Comparison of ENCODE assay signal across 8 cellular contexts in the genomic region with DNA sequence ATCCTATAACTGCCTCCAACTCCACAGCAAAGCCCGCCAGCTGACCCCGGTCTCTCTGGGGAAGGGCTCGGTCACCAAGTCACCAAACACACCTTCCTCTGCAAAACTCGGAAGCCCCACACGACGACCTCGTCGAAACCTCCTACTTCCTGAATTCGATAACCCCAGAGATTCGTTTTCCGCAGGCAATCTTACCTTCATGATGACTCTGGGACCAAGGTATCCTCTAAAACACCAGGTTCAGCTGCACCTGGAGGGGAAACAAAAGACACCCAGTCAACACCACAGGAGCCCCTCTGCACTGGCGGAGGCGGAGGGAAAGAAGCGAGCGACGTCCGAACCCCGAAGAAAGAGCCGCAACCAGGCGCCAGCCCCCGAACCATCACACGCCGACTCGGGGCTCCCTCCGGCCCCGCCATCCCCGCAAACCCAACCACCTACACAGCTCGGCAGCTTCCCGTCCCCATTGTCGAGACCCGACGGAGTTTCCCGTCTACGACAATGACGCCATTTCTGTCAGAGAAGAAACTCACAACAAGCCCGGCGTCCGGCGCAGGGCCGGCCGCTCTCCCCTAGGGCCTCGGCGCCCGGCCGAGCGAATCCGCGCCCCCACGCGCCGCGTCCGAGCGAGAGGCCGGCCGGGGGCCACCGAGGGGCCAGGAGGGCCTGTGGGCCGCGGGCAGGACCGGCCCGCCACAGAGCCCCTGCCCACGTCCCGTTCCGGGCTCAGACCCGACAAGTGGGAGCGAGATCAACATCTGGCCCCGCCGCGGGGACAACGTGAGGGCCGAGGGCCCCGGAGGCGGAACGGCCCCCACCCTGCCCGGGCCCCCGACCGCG. TPM values are rescaled to one million over a fixed set of nuclear protein-coding genes. Genes with fewer than 3 reads are reported as not detected.
DNase-seq lines count a peak whose midpoint lies in the region; ATAC-seq, FAIRE-seq and TF ChIP-seq lines count a peak whose summit lies in the region.

No MANE protein-coding gene starts in this region.

- no peak for ATAC-seq in activated CD4-positive, alpha-beta T cell treated with anti-CD3 and anti-CD28 coated beads for 36 hours
- ATAC-seq in HepG2, result peak; percentile 5

- H4K20me1 ChIP-seq in HepG2 (ENCODE audit: insufficient read depth, low read length), result peaks cover 37% of the 10 kb centered on the region

- no peak for TF ChIP-seq EP300 in HepG2 (IDR thresholded peaks at IDR 0.05; ENCODE audit: low read depth in 2 of 2, low read length in 2 of 2)
- no peak for TF ChIP-seq EP300 in HepG2 (CRISPR knock-in tag; IDR thresholded peaks at IDR 0.05; ENCODE audit: borderline replicate concordance)

- no peaks in the 10 kb centered on the region; a peak in 1 of 5 replicates for H3K27me3 ChIP-seq in HepG2 (ENCODE audit: control insufficient read depth in 1 of 2, insufficient read depth in 2 of 2, low read length in 2 of 2)

- in situ Hi-C loops in HepG2 (cut with HindIII; ENCODE audit: extremely low pct_ligation_motif_present, low pct_unique_long_range_greater_than_20kb) (loop anchor here (10.0 kb wide), 1 partner anchor 72 kb away; no protein-coding TSS in a partner anchor), G401 (cut with HindIII; ENCODE audit: low sequenced_read_pairs) (no loop called here)

- no peak overlapping the region for H2AFZ ChIP-seq in HepG2 (ENCODE audit: low read length)

- H3K79me2 ChIP-seq in HepG2 (ENCODE audit: insufficient read depth, low read length), result peaks cover 90% of the 10 kb centered on the region

- FAIRE-seq in HepG2 (lab: Jason Lieb, UNC), result no peak

- WGBS in HepG2 (ENCODE audit: low lambda C conversion rate), result 1% methylated on average over 11 of the region's 78 CpGs

- CTCF ChIA-PET in activated CD4-positive, alpha-beta T cell treated with anti-CD3 and anti-CD28 coated beads for 36 hours (lab: Charles Lee), result interaction anchor here (0.7 to 1.5 kb wide), 3 partner anchors 9 to 65 kb away, joined by 3 to 5 read pairs (median 3); no protein-coding TSS in a partner anchor
- CTCF ChIA-PET in HepG2 (lab: Yijun Ruan, JAX; ENCODE audit: low intra/inter-chr PET ratio, low total read pairs), result no interaction called here

- peak overlapping the region; percentile 79 for H3K4me3 ChIP-seq in NB4 (ENCODE audit: low read depth, low read length)
- peak overlapping the region; percentile 96 for H3K4me3 ChIP-seq in choroid plexus epithelial cell (ENCODE audit: low read depth, low read length)
- peak overlapping the region; percentile 78 to 92 (median 86) for H3K4me3 ChIP-seq in HepG2 (replicated peaks in 1 of 3; ENCODE audit: insufficient read depth in 1 of 3, low read depth in 2 of 3, low read length in 3 of 3)

- no TSS peak for BruUV-seq in HepG2 (replicated peaks; lab: Mats Ljungman, UMichigan)

- POLR2A ChIA-PET in activated CD4-positive, alpha-beta T cell treated with anti-CD3 and anti-CD28 coated beads for 36 hours (lab: Charles Lee), result interaction anchor here (0.6 to 1.7 kb wide), 4 partner anchors 10 to 177 kb away, joined by 3 to 7 read pairs (median 5); a partner anchor contains a TSS
- POLR2A ChIA-PET in HepG2 (lab: Yijun Ruan, JAX), result interaction anchor here (1.7 kb wide), 1 partner anchor 82 kb away, joined by 5 read pairs; no protein-coding TSS in a partner anchor

- intact Hi-C loops in activated CD4-positive, alpha-beta T cell treated with anti-CD3 and anti-CD28 coated beads for 36 hours (cut with DNase I, micrococcal nuclease), result loop anchor here (5.0 kb wide), 4 partner anchors 90 to 955 kb away; a partner anchor contains a TSS
- intact Hi-C loops in HepG2 (cut with micrococcal nuclease; ENCODE audit: unreplicated experiment), result no loop called here

- DNase-seq in NB4 (ENCODE audit: low read depth) (peak; percentile 76), choroid plexus epithelial cell (ENCODE audit: low read depth) (peak; percentile 22), HepG2 (ENCODE audit: low spot score) (peak; percentile 21), G401 (ENCODE audit: low spot score) (no peak)
- peak; percentile 81 for DNase-seq in activated CD4-positive, alpha-beta T cell treated with anti-CD3 and anti-CD28 coated beads for 36 hours
- DNase-seq in stimulated activated CD4-positive, alpha-beta T cell treated with anti-CD3 and anti-CD28 coated beads, Interleukin-4, amount 100 ng/mL, for 1 hour, result peak; percentile 62

- no peaks in the 10 kb centered on the region for H3K9me3 ChIP-seq in HepG2 (ENCODE audit: low read length)

- H3K36me3 Mint-ChIP-seq in activated CD4-positive, alpha-beta T cell treated with anti-CD3 and anti-CD28 coated beads for 36 hours (ENCODE audit: low read depth), result peaks cover 35% of the 10 kb centered on the region

- peaks cover 47% of the 10 kb centered on the region for H3K4me1 ChIP-seq in HepG2 (ENCODE audit: insufficient read depth, low read length)

- H3K4me3 Mint-ChIP-seq in activated CD4-positive, alpha-beta T cell treated with anti-CD3 and anti-CD28 coated beads for 36 hours, result peak overlapping the region; percentile 91

- H3K27ac Mint-ChIP-seq in activated CD4-positive, alpha-beta T cell treated with anti-CD3 and anti-CD28 coated beads for 36 hours, result peak overlapping the region; percentile 93

- H3K27ac ChIP-seq in 22Rv1, result peak overlapping the region; percentile 97
- peak overlapping the region; percentile 89 for H3K27ac ChIP-seq in HepG2 (ENCODE audit: extremely low read length, insufficient read depth, low read length)

- H3K9me3 Mint-ChIP-seq in activated CD4-positive, alpha-beta T cell treated with anti-CD3 and anti-CD28 coated beads for 36 hours (ENCODE audit: low read depth), result no peaks in the 10 kb centered on the region

- peak overlapping the region; percentile 82 for H3K4me2 ChIP-seq in HepG2 (ENCODE audit: low read depth, low read length)

- TF ChIP-seq CTCF in 22Rv1 (IDR thresholded peaks at IDR 0.05), result no peak
- TF ChIP-seq CTCF in NB4 (IDR thresholded peaks at IDR 0.05; ENCODE audit: low read depth, low read length), result no peak
- no peak for TF ChIP-seq CTCF in choroid plexus epithelial cell (conservative IDR thresholded peaks at IDR 0.05; ENCODE audit: low read depth, low read length)
- TF ChIP-seq CTCF in HepG2 (CRISPR knock-in tag; IDR thresholded peaks at IDR 0.05), result no peak

- 0 out of 2 replicates have a peak, but pooled peaks have one; percentile 27 for TF ChIP-seq RAD21 in HepG2 (CRISPR knock-in tag; IDR thresholded peaks at IDR 0.05)

- TF ChIP-seq POLR2A in GM19099 (IDR thresholded peaks at IDR 0.05; ENCODE audit: extremely low read depth, insufficient read length, low read depth) (peak; percentile 42), NB4 (IDR thresholded peaks at IDR 0.05; ENCODE audit: extremely low read depth, insufficient read length) (no peak), HepG2 (IDR thresholded peaks at IDR 0.05; ENCODE audit: insufficient read depth in 1 of 2, low read depth in 2 of 2, low read length in 2 of 2) (no peak)

- H3K4me1 Mint-ChIP-seq in activated CD4-positive, alpha-beta T cell treated with anti-CD3 and anti-CD28 coated beads for 36 hours, result peaks cover 49% of the 10 kb centered on the region

- H3K9ac ChIP-seq in HepG2 (ENCODE audit: insufficient read depth, low read depth, low read length), result peak overlapping the region; percentile 93

- H3K27me3 Mint-ChIP-seq in activated CD4-positive, alpha-beta T cell treated with anti-CD3 and anti-CD28 coated beads for 36 hours, result no peaks in the 10 kb centered on the region

- no peaks in the 10 kb centered on the region; a peak in 3 of 5 replicates for H3K36me3 ChIP-seq in HepG2 (replicated peaks in 1 of 2; ENCODE audit: control insufficient read depth in 1 of 2, insufficient read depth in 2 of 2, low read length in 2 of 2)

RNA-seq across cellular contexts. Expression of a gene that starts 1.0 kb away (rescaled TPM):
- total RNA-seq in activated CD4-positive, alpha-beta T cell treated with anti-CD3 and anti-CD28 coated beads for 36 hours, result 10 to 100 TPM; 38.6 to 42.9 TPM
- total RNA-seq in HepG2 (2016; rRNA removed; fragmentation: Illumina TruSeq; extraction: Trizol), result 24.6 and 26.9 TPM in 2 replicates
- total RNA-seq in HepG2 (2016; cell fraction: cytosol; rRNA removed; fragmentation: Illumina TruSeq; extraction: Trizol; ENCODE audit: low read depth), result 3.6 and 6.4 TPM in 2 replicates
- 25.3 and 26.7 TPM in 2 replicates for total RNA-seq in HepG2 (2016; cell fraction: insoluble cytoplasmic fraction; rRNA removed; fragmentation: Illumina TruSeq; extraction: Trizol)
- total RNA-seq in HepG2 (2016; cell fraction: membrane; rRNA removed; fragmentation: Illumina TruSeq; extraction: Trizol), result 6.4 and 8.2 TPM in 2 replicates
- 40.1 and 45.0 TPM in 2 replicates for total RNA-seq in HepG2 (2016; cell fraction: nucleus; rRNA removed; fragmentation: Illumina TruSeq; extraction: Trizol)
- polyA plus RNA-seq in HepG2 (2011; rRNA removed), result 7.2 and 9.7 TPM in 2 replicates
- 3.3 and 4.4 TPM in 2 replicates for polyA plus RNA-seq in HepG2 (2011; cell fraction: cytosol; rRNA removed)
- polyA plus RNA-seq in HepG2 (2011; cell fraction: nucleus; rRNA removed), result 12.9 and 13.1 TPM in 2 replicates
- polyA plus RNA-seq in HepG2 (2012), result 13.4 and 18.5 TPM in 2 replicates
- polyA plus RNA-seq in HepG2 (2016; cell fraction: cytosol; fragmentation: Illumina TruSeq; extraction: Trizol; ENCODE audit: low read depth), result 0.25 and 0.27 TPM in 2 replicates
- 14.8 and 15.4 TPM in 2 replicates for polyA plus RNA-seq in HepG2 (2016; cell fraction: insoluble cytoplasmic fraction; fragmentation: Illumina TruSeq; extraction: Trizol; ENCODE audit: low read depth)
- 0.92 and 0.98 TPM in 2 replicates for polyA plus RNA-seq in HepG2 (2016; cell fraction: membrane; fragmentation: Illumina TruSeq; extraction: Trizol; ENCODE audit: low read depth)
- polyA plus RNA-seq in HepG2 (2016; cell fraction: nucleus; fragmentation: Illumina TruSeq; extraction: Trizol; ENCODE audit: insufficient read depth, low read depth), result 30.0 and 32.3 TPM in 2 replicates
- polyA minus RNA-seq in HepG2 (2011; rRNA and poly(A)+ RNA removed; ENCODE audit: low replicate concordance), result 9.7 and 16.5 TPM in 2 replicates
- 10.8 and 14.8 TPM in 2 replicates for polyA minus RNA-seq in HepG2 (2011; cell fraction: cytosol; rRNA and poly(A)+ RNA removed)
- 73.5 and 86.1 TPM in 2 replicates for polyA minus RNA-seq in HepG2 (2011; cell fraction: nucleus; rRNA and poly(A)+ RNA removed)
- total RNA-seq in G401 (2014; rRNA removed; shearing (Covaris generic)), result 6.6 and 11.2 TPM in 2 replicates

RNA-seq across cellular contexts. Expression of a gene that starts 1.4 kb away (rescaled TPM):
- 10 to 100 TPM; 35.6 to 37.4 TPM for total RNA-seq in activated CD4-positive, alpha-beta T cell treated with anti-CD3 and anti-CD28 coated beads for 36 hours
- 42.6 and 59.1 TPM in 2 replicates for total RNA-seq in HepG2 (2016; rRNA removed; fragmentation: Illumina TruSeq; extraction: Trizol)
- 21.5 and 21.8 TPM in 2 replicates for total RNA-seq in HepG2 (2016; cell fraction: cytosol; rRNA removed; fragmentation: Illumina TruSeq; extraction: Trizol; ENCODE audit: low read depth)
- 38.1 and 62.2 TPM in 2 replicates for total RNA-seq in HepG2 (2016; cell fraction: insoluble cytoplasmic fraction; rRNA removed; fragmentation: Illumina TruSeq; extraction: Trizol)
- total RNA-seq in HepG2 (2016; cell fraction: membrane; rRNA removed; fragmentation: Illumina TruSeq; extraction: Trizol), result 37.1 and 44.7 TPM in 2 replicates
- total RNA-seq in HepG2 (2016; cell fraction: nucleus; rRNA removed; fragmentation: Illumina TruSeq; extraction: Trizol), result 11.9 and 16.2 TPM in 2 replicates
- polyA plus RNA-seq in HepG2 (2011; rRNA removed), result 25.8 and 28.8 TPM in 2 replicates
- 12.9 and 22.2 TPM in 2 replicates for polyA plus RNA-seq in HepG2 (2011; cell fraction: cytosol; rRNA removed)
- polyA plus RNA-seq in HepG2 (2011; cell fraction: nucleus; rRNA removed), result 4.4 and 11.2 TPM in 2 replicates
- 30.9 and 36.8 TPM in 2 replicates for polyA plus RNA-seq in HepG2 (2012)
- 11.2 and 11.4 TPM in 2 replicates for polyA plus RNA-seq in HepG2 (2016; cell fraction: cytosol; fragmentation: Illumina TruSeq; extraction: Trizol; ENCODE audit: low read depth)
- 59.2 and 60.3 TPM in 2 replicates for polyA plus RNA-seq in HepG2 (2016; cell fraction: insoluble cytoplasmic fraction; fragmentation: Illumina TruSeq; extraction: Trizol; ENCODE audit: low read depth)
- 29.1 and 29.2 TPM in 2 replicates for polyA plus RNA-seq in HepG2 (2016; cell fraction: membrane; fragmentation: Illumina TruSeq; extraction: Trizol; ENCODE audit: low read depth)
- polyA plus RNA-seq in HepG2 (2016; cell fraction: nucleus; fragmentation: Illumina TruSeq; extraction: Trizol; ENCODE audit: insufficient read depth, low read depth), result 24.5 and 28.8 TPM in 2 replicates
- 17.0 and 17.9 TPM in 2 replicates for polyA minus RNA-seq in HepG2 (2011; rRNA and poly(A)+ RNA removed; ENCODE audit: low replicate concordance)
- 15.0 and 19.9 TPM in 2 replicates for polyA minus RNA-seq in HepG2 (2011; cell fraction: cytosol; rRNA and poly(A)+ RNA removed)
- 11.3 and 17.7 TPM in 2 replicates for polyA minus RNA-seq in HepG2 (2011; cell fraction: nucleus; rRNA and poly(A)+ RNA removed)
- total RNA-seq in G401 (2014; rRNA removed; shearing (Covaris generic)), result 9.9 and 35.0 TPM in 2 replicates

RNA-seq across cellular contexts. Expression of a gene that starts 40.3 kb away (rescaled TPM):
- 10 to 100 TPM; 22.3 to 26.1 TPM for total RNA-seq in activated CD4-positive, alpha-beta T cell treated with anti-CD3 and anti-CD28 coated beads for 36 hours
- 25.6 and 33.0 TPM in 2 replicates for total RNA-seq in HepG2 (2016; rRNA removed; fragmentation: Illumina TruSeq; extraction: Trizol)
- total RNA-seq in HepG2 (2016; cell fraction: cytosol; rRNA removed; fragmentation: Illumina TruSeq; extraction: Trizol; ENCODE audit: low read depth), result 14.7 and 15.8 TPM in 2 replicates
- total RNA-seq in HepG2 (2016; cell fraction: insoluble cytoplasmic fraction; rRNA removed; fragmentation: Illumina TruSeq; extraction: Trizol), result 26.3 and 39.6 TPM in 2 replicates
- 11.4 and 12.5 TPM in 2 replicates for total RNA-seq in HepG2 (2016; cell fraction: membrane; rRNA removed; fragmentation: Illumina TruSeq; extraction: Trizol)
- total RNA-seq in HepG2 (2016; cell fraction: nucleus; rRNA removed; fragmentation: Illumina TruSeq; extraction: Trizol), result 21.0 and 25.5 TPM in 2 replicates
- 24.4 and 31.1 TPM in 2 replicates for polyA plus RNA-seq in HepG2 (2011; rRNA removed)
- 15.6 and 21.0 TPM in 2 replicates for polyA plus RNA-seq in HepG2 (2011; cell fraction: cytosol; rRNA removed)
- polyA plus RNA-seq in HepG2 (2011; cell fraction: nucleus; rRNA removed), result 26.3 and 27.5 TPM in 2 replicates
- polyA plus RNA-seq in HepG2 (2012), result 35.3 and 48.1 TPM in 2 replicates
- polyA plus RNA-seq in HepG2 (2016; cell fraction: cytosol; fragmentation: Illumina TruSeq; extraction: Trizol; ENCODE audit: low read depth), result 5.5 and 5.9 TPM in 2 replicates
- polyA plus RNA-seq in HepG2 (2016; cell fraction: insoluble cytoplasmic fraction; fragmentation: Illumina TruSeq; extraction: Trizol; ENCODE audit: low read depth), result 33.2 and 36.2 TPM in 2 replicates
- 7.0 and 7.4 TPM in 2 replicates for polyA plus RNA-seq in HepG2 (2016; cell fraction: membrane; fragmentation: Illumina TruSeq; extraction: Trizol; ENCODE audit: low read depth)
- 60.6 and 63.9 TPM in 2 replicates for polyA plus RNA-seq in HepG2 (2016; cell fraction: nucleus; fragmentation: Illumina TruSeq; extraction: Trizol; ENCODE audit: insufficient read depth, low read depth)
- polyA minus RNA-seq in HepG2 (2011; rRNA and poly(A)+ RNA removed; ENCODE audit: low replicate concordance), result 9.1 and 14.9 TPM in 2 replicates
- 13.1 and 16.3 TPM in 2 replicates for polyA minus RNA-seq in HepG2 (2011; cell fraction: cytosol; rRNA and poly(A)+ RNA removed)
- polyA minus RNA-seq in HepG2 (2011; cell fraction: nucleus; rRNA and poly(A)+ RNA removed), result 44.9 and 47.3 TPM in 2 replicates
- total RNA-seq in G401 (2014; rRNA removed; shearing (Covaris generic)), result 59.9 and 69.7 TPM in 2 replicates
